In genomic region chr6:108948252-108948651, GRCh38 we compare ENCODE assay signal across 9 cellular contexts.
DNase-seq lines count a peak whose midpoint lies in the region; ATAC-seq, FAIRE-seq and TF ChIP-seq lines count a peak whose summit lies in the region.
"Had no signal": no experiment of that assay in that cellular context is flagged by ENCODE, and none has a peak within 500 bp of the region (broad histone marks: within the 10 kb centered on the region; RNA-seq: fewer than 3 reads in every experiment).

No MANE protein-coding gene starts in this region.

- peaks cover 35% of the 10 kb centered on the region for H3K4me1 Mint-ChIP-seq in activated CD4-positive, alpha-beta T cell treated with anti-CD3 and anti-CD28 coated beads for 36 hours

- TF ChIP-seq EP300 in tibial nerve (IDR thresholded peaks at IDR 0.05) (peak; percentile 45 to 78), ovary (IDR thresholded peaks at IDR 0.05) (no peak)

- intact Hi-C loops in ovary (cut with DNase I), result loop anchor here in 2 of 4 donors (5.0 to 10.0 kb wide), 4 partner anchors 57 to 386 kb away; partner anchors contain the start of gene FOXO3 (in 1 of the 2)
- intact Hi-C loops in activated CD4-positive, alpha-beta T cell treated with anti-CD3 and anti-CD28 coated beads for 36 hours (cut with DNase I, micrococcal nuclease), result no loop called here

- H3K27me3 Mint-ChIP-seq in activated CD4-positive, alpha-beta T cell treated with anti-CD3 and anti-CD28 coated beads for 36 hours, result no peaks in the 10 kb centered on the region

- H3K4me1 ChIP-seq in endocrine pancreas (ENCODE audit: control insufficient read depth, insufficient read depth, low read length), result no peaks in the 10 kb centered on the region
- peaks cover 0 to 52% (median 39%) of the 10 kb centered on the region in 4 donors for H3K4me1 ChIP-seq in tibial nerve
- peaks cover 23% of the 10 kb centered on the region for H3K4me1 ChIP-seq in ovary (ENCODE audit: insufficient read depth)

- POLR2A ChIA-PET in activated CD4-positive, alpha-beta T cell treated with anti-CD3 and anti-CD28 coated beads for 36 hours (lab: Charles Lee), result interaction anchor here (0.6 kb wide), 1 partner anchor 25 kb away, joined by 3 read pairs; no protein-coding TSS in a partner anchor

- no peak overlapping the region for H3K27ac Mint-ChIP-seq in activated CD4-positive, alpha-beta T cell treated with anti-CD3 and anti-CD28 coated beads for 36 hours

- DNase-seq in NCI-H446 treated with DMSO at 0.1 percent for 48 hours (lab: John Stamatoyannopoulos, UW), result peak; percentile 82
- DNase-seq in mesenteric fat pad (ENCODE audit: low spot score), result peak; percentile 51
- no peak for DNase-seq in tibial nerve (ENCODE audit: low spot score in 2 of 2)
- DNase-seq in ovary, result no peak
- no peak for DNase-seq in activated CD4-positive, alpha-beta T cell treated with anti-CD3 and anti-CD28 coated beads for 36 hours
- no peak for DNase-seq in GM12892 (ENCODE audit: insufficient read length)
- DNase-seq in stimulated activated CD4-positive, alpha-beta T cell treated with anti-CD3 and anti-CD28 coated beads, Interleukin-4, amount 100 ng/mL, for 4 hours, result no peak
- DNase-seq: stimulated activated CD4-positive, alpha-beta T cell treated with anti-CD3 and anti-CD28 coated beads, Interleukin-2, amount 100 ng/mL, for 48 hours had no signal

- H3K36me3 ChIP-seq in endocrine pancreas (ENCODE audit: control insufficient read depth, insufficient read depth, low read length) (no peaks in the 10 kb centered on the region), tibial nerve (no peaks in the 10 kb centered on the region), ovary (no peaks in the 10 kb centered on the region)

- TF ChIP-seq POLR2A in tibial nerve (IDR thresholded peaks at IDR 0.05) (peak in 1 of 2 donors; percentile 28), ovary (IDR thresholded peaks at IDR 0.05) (no peak), GM12892 (IDR thresholded peaks at IDR 0.05; ENCODE audit: low read depth, low read length) (no peak)

- no peaks in the 10 kb centered on the region for H3K36me3 Mint-ChIP-seq in activated CD4-positive, alpha-beta T cell treated with anti-CD3 and anti-CD28 coated beads for 36 hours (ENCODE audit: low read depth)

- WGBS in tibial nerve, 2 donors, result 14 to 15% methylated on average over 5 of the region's 5 CpGs
- 38 to 70% (median 45%) methylated on average over 5 of the region's 5 CpGs for WGBS in ovary, 3 donors

- no peak for FAIRE-seq in GM12892 (lab: Jason Lieb, UNC)

- peak overlapping the region; percentile 48 to 93 (median 80) for H3K27ac ChIP-seq in tibial nerve
- peak overlapping the region in 1 of 2 donors; percentile 95 for H3K27ac ChIP-seq in ovary

- H3K4me3 ChIP-seq in endocrine pancreas (ENCODE audit: control insufficient read depth, insufficient read depth, low read length), result peak overlapping the region; percentile 35
- no peak overlapping the region for H3K4me3 ChIP-seq in tibial nerve
- H3K4me3 ChIP-seq in ovary, result no peak overlapping the region

- ATAC-seq in activated CD4-positive, alpha-beta T cell treated with anti-CD3 and anti-CD28 coated beads for 36 hours, result no peak

- H3K27me3 ChIP-seq in endocrine pancreas (ENCODE audit: control insufficient read depth, insufficient read depth, low read length) (no peaks in the 10 kb centered on the region), tibial nerve (no peaks in the 10 kb centered on the region), ovary (no peaks in the 10 kb centered on the region)

- no peak for TF ChIP-seq CTCF in tibial nerve (IDR thresholded peaks at IDR 0.05)
- no peak for TF ChIP-seq CTCF in ovary (IDR thresholded peaks at IDR 0.05)

- CTCF ChIA-PET in activated CD4-positive, alpha-beta T cell treated with anti-CD3 and anti-CD28 coated beads for 36 hours (lab: Charles Lee), result interaction anchor here (0.6 kb wide), 1 partner anchor 464 kb away, joined by 3 read pairs; no protein-coding TSS in a partner anchor

- H3K9me3 ChIP-seq in endocrine pancreas (ENCODE audit: control insufficient read depth, low read length) (no peaks in the 10 kb centered on the region), tibial nerve (no peaks in the 10 kb centered on the region), ovary (no peaks in the 10 kb centered on the region)

- no peak overlapping the region for H3K4me3 Mint-ChIP-seq in activated CD4-positive, alpha-beta T cell treated with anti-CD3 and anti-CD28 coated beads for 36 hours

- no peak overlapping the region for H3K9ac ChIP-seq in endocrine pancreas (ENCODE audit: control insufficient read depth, insufficient read depth, low read length)

- no peaks in the 10 kb centered on the region for H3K9me3 Mint-ChIP-seq in activated CD4-positive, alpha-beta T cell treated with anti-CD3 and anti-CD28 coated beads for 36 hours (ENCODE audit: low read depth)

Comparison
In these comparisons a context has a peak if more than half of its experiments do, and no peak if none do; other contexts are left out.
1. DNase-seq: peak in NCI-H446 treated with DMSO at 0.1 percent for 48 hours (single experiment) and mesenteric fat pad (single experiment); none in tibial nerve (0 of 2), ovary (0 of 5), activated CD4-positive, alpha-beta T cell treated with anti-CD3 and anti-CD28 coated beads for 36 hours (single experiment), GM12892 (single experiment) and stimulated activated CD4-positive, alpha-beta T cell treated with anti-CD3 and anti-CD28 coated beads, Interleukin-4, amount 100 ng/mL, for 4 hours (0 of 2).